ENCODE assay signal across 8 cellular contexts in genomic region chr5:173643964-173644363, GRCh38. TPM values are rescaled to one million over a fixed set of nuclear protein-coding genes. Genes with fewer than 3 reads are reported as not detected.
DNase-seq lines count a peak whose midpoint lies in the region; ATAC-seq and TF ChIP-seq lines count a peak whose summit lies in the region.

No MANE protein-coding gene starts in this region.

- H3K4me3 ChIP-seq in BLaER1 (no peak overlapping the region), parathyroid adenoma (ENCODE audit: low read depth, low read length) (no peak overlapping the region)
- no peak overlapping the region for H3K4me3 ChIP-seq in Jurkat, Clone E6-1 (ENCODE audit: low read length)

- H4K20me1 ChIP-seq in BLaER1 = no peaks in the 10 kb centered on the region

- H3K36me3 ChIP-seq in BLaER1 (no peaks in the 10 kb centered on the region), parathyroid adenoma (ENCODE audit: control insufficient read depth, insufficient read depth, low read length) (no peaks in the 10 kb centered on the region)

- H3K9ac ChIP-seq in BLaER1 (no peak overlapping the region), parathyroid adenoma (no peak overlapping the region)

- no peaks in the 10 kb centered on the region for H3K79me2 ChIP-seq in parathyroid adenoma

- H2AFZ ChIP-seq in parathyroid adenoma = peak overlapping the region; percentile 13

- H3K4me1 ChIP-seq in BLaER1 (peaks cover 40% of the 10 kb centered on the region), parathyroid adenoma (peaks cover 75% of the 10 kb centered on the region)

- TF ChIP-seq CTCF in parathyroid adenoma (IDR thresholded peaks at IDR 0.05) = no peak

- H3K27ac ChIP-seq in BLaER1 = no peak overlapping the region
- peak overlapping the region; percentile 90 for H3K27ac ChIP-seq in parathyroid adenoma

- peak; percentile 47 for DNase-seq in Jurkat, Clone E6-1 (ENCODE audit: low read depth, low spot score)
- peak; percentile 52 for DNase-seq in amniotic epithelial cell (ENCODE audit: low read depth)
- no peak for DNase-seq in stimulated activated CD8-positive, alpha-beta memory T cell treated with anti-CD3 and anti-CD28 coated beads, Interleukin-4, amount 100 ng/mL, for 48 hours
- DNase-seq in activated naive CD4-positive, alpha-beta T cell (lab: John Stamatoyannopoulos, UW) = no peak

- H3K4me2 ChIP-seq in BLaER1 (peak overlapping the region; percentile 6; the same call in 1 of the 2 replicates), parathyroid adenoma (ENCODE audit: low read length) (no peak overlapping the region)

- no peaks in the 10 kb centered on the region for H3K9me3 ChIP-seq in BLaER1
- no peaks in the 10 kb centered on the region for H3K9me3 ChIP-seq in parathyroid adenoma (ENCODE audit: control insufficient read depth, low read length)

- H3K27me3 ChIP-seq in BLaER1 (no peaks in the 10 kb centered on the region), parathyroid adenoma (ENCODE audit: control insufficient read depth, insufficient read depth, low read length) (no peaks in the 10 kb centered on the region)

- ATAC-seq in GM19395 (IDR thresholded peaks at IDR 0.05; ENCODE audit: unreplicated experiment) (peak; percentile 74), GM18520 (IDR thresholded peaks at IDR 0.05; ENCODE audit: unreplicated experiment) (no peak)

RNA-seq across cellular contexts. Expression of gene BOD1, which starts 27.5 kb away (rescaled TPM):
- 30.4 TPM for polyA plus RNA-seq in Jurkat, Clone E6-1 (2012; ENCODE audit: insufficient read depth, insufficient read length)

Comparison
In these comparisons a context has a peak if more than half of its experiments do, and no peak if none do; other contexts are left out.
1. DNase-seq: peak in Jurkat, Clone E6-1 (single experiment) and amniotic epithelial cell (single experiment); none in stimulated activated CD8-positive, alpha-beta memory T cell treated with anti-CD3 and anti-CD28 coated beads, Interleukin-4, amount 100 ng/mL, for 48 hours (single experiment) and activated naive CD4-positive, alpha-beta T cell (0 of 4).